Comparison of ENCODE assay signal across 8 cellular contexts in the genomic region with DNA sequence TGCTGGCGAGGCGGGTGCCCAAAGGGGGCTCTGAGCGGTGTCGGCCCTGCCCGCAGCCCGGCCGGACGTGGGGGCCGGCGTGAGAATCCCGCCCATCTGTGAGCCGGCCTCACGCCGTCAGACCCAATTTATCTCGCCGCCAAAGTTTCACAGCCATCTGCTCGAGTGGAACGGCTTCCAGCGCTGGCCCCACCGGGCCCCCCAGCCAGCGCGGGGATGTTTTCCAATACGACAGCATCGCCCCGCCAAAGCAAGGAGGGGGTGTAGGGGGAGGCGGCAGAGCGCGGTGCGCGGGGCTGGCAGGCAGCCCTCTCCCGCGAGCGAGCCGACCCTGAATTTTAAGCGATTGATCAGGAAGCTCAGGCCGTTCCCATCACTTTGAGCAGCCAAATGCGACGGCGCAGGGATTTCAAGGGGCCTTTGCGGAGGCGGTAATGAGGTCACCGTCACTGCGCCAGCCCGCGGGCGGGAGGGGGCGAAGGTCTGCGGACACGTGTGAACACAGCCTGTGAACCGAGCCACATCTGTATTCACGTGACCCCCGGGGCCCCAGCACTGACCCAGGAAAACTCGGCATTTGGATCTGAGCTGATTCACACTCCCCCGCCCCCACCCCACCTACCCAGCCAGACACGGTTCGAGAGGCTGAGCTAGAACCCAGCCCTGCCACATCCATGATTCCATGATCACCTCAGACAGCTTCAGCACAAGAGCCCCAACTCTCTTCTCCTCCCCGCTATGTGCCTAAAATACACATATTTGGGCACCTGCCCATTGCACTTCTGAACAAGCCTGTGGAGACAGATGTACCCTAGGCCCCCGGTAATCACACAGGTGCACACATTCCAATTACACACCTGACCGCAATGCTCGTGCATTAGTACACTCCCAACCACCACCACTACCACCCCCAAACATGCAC. TPM values are rescaled to one million over a fixed set of nuclear protein-coding genes. Genes with fewer than 3 reads are reported as not detected.
DNase-seq lines count a peak whose midpoint lies in the region; ATAC-seq and TF ChIP-seq lines count a peak whose summit lies in the region.

No MANE protein-coding gene starts in this region.

- H3K9me3 Mint-ChIP-seq in Calu3 (ENCODE audit: low read depth, unreplicated experiment) (no peaks in the 10 kb centered on the region), GM23338 (no peaks in the 10 kb centered on the region)
- no peaks in the 10 kb centered on the region for H3K9me3 Mint-ChIP-seq in activated naive CD4-positive, alpha-beta T cell treated with anti-CD3 and anti-CD28 coated beads, Interleukin-2, amount 50 U/mL, for 72 hours

- peak overlapping the region; percentile 80 for H3K4me3 ChIP-seq in GM23338
- H3K4me3 ChIP-seq in OCI-LY1 (ENCODE audit: low read depth, low read length, poor library complexity, severe bottlenecking) = peak overlapping the region; percentile 54
- H3K4me3 ChIP-seq in psoas muscle = peak overlapping the region; percentile 69

- H2AFZ ChIP-seq in GM23338 = peak overlapping the region; percentile 92
- H2AFZ ChIP-seq in OCI-LY1 (ENCODE audit: low read length) = no peak overlapping the region

- H3K4me1 Mint-ChIP-seq in Calu3 (ENCODE audit: low read depth, unreplicated experiment) (peaks cover 34% of the 10 kb centered on the region), GM23338 (peaks cover 49% of the 10 kb centered on the region)

- BruUV-seq in Calu3 (replicated peaks; lab: Mats Ljungman, UMichigan) = no TSS peak

- peak overlapping the region; percentile 15; the same call in 1 of the 2 replicates for H3K9ac ChIP-seq in OCI-LY1 (ENCODE audit: low read length)

- DNase-seq in Calu3 = peak; percentile 48
- peak; percentile 70 for DNase-seq in GM23338 (ENCODE audit: low spot score)
- peak; percentile 46 to 84 for DNase-seq in activated naive CD4-positive, alpha-beta T cell treated with anti-CD3 and anti-CD28 coated beads, Interleukin-2, amount 50 U/mL, for 72 hours (ENCODE audit: low spot score in 2 of 2)
- DNase-seq in left ventricle myocardium superior = peak; percentile 70
- peak in 1 of 2 donors; percentile 60 for DNase-seq in psoas muscle
- no peak for DNase-seq in SKM-1 (lab: John Stamatoyannopoulos, UW; ENCODE audit: unreplicated experiment)

- H3K9me3 ChIP-seq in OCI-LY1 (ENCODE audit: low read length) (no peaks in the 10 kb centered on the region), psoas muscle (no peaks in the 10 kb centered on the region)

- H3K4me3 Mint-ChIP-seq in Calu3 (ENCODE audit: low read depth, unreplicated experiment) (peak overlapping the region; percentile 66), GM23338 (peak overlapping the region; percentile 77)

- WGBS in psoas muscle, 3 donors = 3 to 5% (median 4%) methylated on average over 56 to 60 of the region's 60 CpGs

- peaks cover 55% of the 10 kb centered on the region for H3K27me3 Mint-ChIP-seq in Calu3 (ENCODE audit: unreplicated experiment)
- H3K27me3 Mint-ChIP-seq in GM23338 (ENCODE audit: insufficient read depth, low read depth, poor library complexity) = peaks cover 79% of the 10 kb centered on the region

- ATAC-seq in GM23338 (peak; percentile 2), left ventricle myocardium superior (peak; percentile 29), psoas muscle (peak in 3 of 4 donors; percentile 3 to 10 (median 8)), HG03108 (IDR thresholded peaks at IDR 0.05; ENCODE audit: unreplicated experiment) (no peak)
- peak; percentile 12 to 60 for ATAC-seq in activated naive CD4-positive, alpha-beta T cell treated with anti-CD3 and anti-CD28 coated beads, Interleukin-2, amount 50 U/mL, for 72 hours

- H3K27ac ChIP-seq in GM23338 (ENCODE audit: low read depth) (no peak overlapping the region), OCI-LY1 (ENCODE audit: low read depth, low read length, poor library complexity, severe bottlenecking) (peak overlapping the region; percentile 85), psoas muscle (no peak overlapping the region)

- CTCF ChIA-PET in Calu3 (lab: Charles Lee) = interaction anchor here (1.1 to 1.5 kb wide), 3 partner anchors 12 to 100 kb away, joined by 3 to 6 read pairs (median 3); partner anchors contain the start of gene CXXC5

- H3K36me3 Mint-ChIP-seq in Calu3 (ENCODE audit: insufficient read depth, unreplicated experiment) = peaks cover 6% of the 10 kb centered on the region
- no peaks in the 10 kb centered on the region; the same call in 2 of the 3 replicates for H3K36me3 Mint-ChIP-seq in GM23338 (ENCODE audit: low read depth)
- no peaks in the 10 kb centered on the region for H3K36me3 Mint-ChIP-seq in activated naive CD4-positive, alpha-beta T cell treated with anti-CD3 and anti-CD28 coated beads, Interleukin-2, amount 50 U/mL, for 72 hours

- H3K9me2 ChIP-seq in GM23338 (ENCODE audit: insufficient read depth) (no peaks in the 10 kb centered on the region), OCI-LY1 (ENCODE audit: low read depth, low read length) (no peaks in the 10 kb centered on the region)

- H3K79me2 ChIP-seq in GM23338 (replicated peaks; ENCODE audit: insufficient read depth) = no peaks in the 10 kb centered on the region
- H3K79me2 ChIP-seq in OCI-LY1 (ENCODE audit: insufficient read depth, low read length) = no peaks in the 10 kb centered on the region

- H3K4me2 ChIP-seq in GM23338 (peak overlapping the region; percentile 96), OCI-LY1 (ENCODE audit: low read length) (peak overlapping the region; percentile 80)

- H3K4me1 ChIP-seq in GM23338 (ENCODE audit: insufficient read depth) (peaks cover 29% of the 10 kb centered on the region), OCI-LY1 (ENCODE audit: insufficient read depth, low read length, severe bottlenecking) (peaks cover 62% of the 10 kb centered on the region), psoas muscle (peaks cover 27% of the 10 kb centered on the region)

- TF ChIP-seq CTCF in Calu3 (IDR thresholded peaks at IDR 0.05; ENCODE audit: unreplicated experiment) (no peak), GM23338 (conservative IDR thresholded peaks at IDR 0.05; ENCODE audit: low read depth in 2 of 2) (no peak), OCI-LY1 (IDR thresholded peaks at IDR 0.05; ENCODE audit: low read length) (no peak), psoas muscle (IDR thresholded peaks at IDR 0.05) (no peak)

- 0 out of 2 replicates have a peak, but pooled peaks cover 8% of the 10 kb centered on the region for H3F3A ChIP-seq in GM23338 (replicated peaks; ENCODE audit: low read depth)
- no peaks in the 10 kb centered on the region for H3F3A ChIP-seq in OCI-LY1 (ENCODE audit: insufficient read depth, low read length)

- intact Hi-C loops in Calu3 (cut with micrococcal nuclease; ENCODE audit: unreplicated experiment) = no loop called here
- intact Hi-C loops in left ventricle myocardium superior (cut with micrococcal nuclease) = no loop called here
- intact Hi-C loops in psoas muscle (cut with DNase I) = loop anchor here in 1 of 2 donors (5.0 kb wide), 1 partner anchor 36 kb away; no protein-coding TSS in a partner anchor

- H4K20me1 ChIP-seq in GM23338 (replicated peaks; ENCODE audit: insufficient read depth) (no peaks in the 10 kb centered on the region), OCI-LY1 (ENCODE audit: insufficient read depth, low read length) (no peaks in the 10 kb centered on the region)

- H3K36me3 ChIP-seq in GM23338 (ENCODE audit: insufficient read depth) = no peaks in the 10 kb centered on the region
- H3K36me3 ChIP-seq in OCI-LY1 (ENCODE audit: insufficient read depth, low read length) = no peaks in the 10 kb centered on the region
- no peaks in the 10 kb centered on the region for H3K36me3 ChIP-seq in psoas muscle (ENCODE audit: insufficient read depth in 1 of 2, low read depth in 1 of 2)

- H3K27ac Mint-ChIP-seq in Calu3 (ENCODE audit: unreplicated experiment) (no peak overlapping the region), GM23338 (no peak overlapping the region)
- peak overlapping the region in 1 of 2 donors; percentile 70 for H3K27ac Mint-ChIP-seq in activated naive CD4-positive, alpha-beta T cell treated with anti-CD3 and anti-CD28 coated beads, Interleukin-2, amount 50 U/mL, for 72 hours

- H3K27me3 ChIP-seq in GM23338 (ENCODE audit: insufficient read depth) = peaks cover 74% of the 10 kb centered on the region
- H3K27me3 ChIP-seq in OCI-LY1 (ENCODE audit: insufficient read depth, low read length) = no peaks in the 10 kb centered on the region
- H3K27me3 ChIP-seq in psoas muscle (ENCODE audit: insufficient read depth in 3 of 3, low read length in 2 of 3) = peaks cover 0 to 23% (median 11%) of the 10 kb centered on the region in 3 donors

TF ChIP-seq in GM23338, 12 proteins besides CTCF, POLR2A, EP300 and RAD21 (continues in another document):
- TF ChIP-seq CREB1 (CRISPR knock-in tag; IDR thresholded peaks at IDR 0.05; ENCODE audit: low read depth) (0 out of 2 replicates have a peak, but pooled peaks have one; percentile 15), ZNF114 (CRISPR knock-in tag; IDR thresholded peaks at IDR 0.05) (no peak), NANOG (IDR thresholded peaks at IDR 0.05; ENCODE audit: borderline replicate concordance) (no peak), ETS1 (IDR thresholded peaks at IDR 0.05) (no peak)

RNA-seq across cellular contexts. Expression of gene PSD2, which starts 47.8 kb away (rescaled TPM):
- total RNA-seq in Calu3 (2022) = not detected in 2 replicates
- 0.10 TPM in 1 of 2 replicates, not detected in the other for total RNA-seq in GM23338 (2014; rRNA removed; shearing (Covaris generic))
- 0.08 and 0.17 TPM in 2 replicates for polyA plus RNA-seq in GM23338 (2016; fragmentation: Nextera tagmentation; extraction: Ambion mirVana)
- not detected for total RNA-seq in activated naive CD4-positive, alpha-beta T cell treated with anti-CD3 and anti-CD28 coated beads, Interleukin-2, amount 50 U/mL, for 72 hours
- total RNA-seq in left ventricle myocardium superior = not detected
- under 1 TPM in 2 of 4 donors, not detected in 2; 0.04 to 0.37 TPM for total RNA-seq in psoas muscle
- polyA plus RNA-seq in psoas muscle = under 1 TPM; 0.01 to 0.04 (median 0.03) TPM
